In genomic region chr22:25219211-25219689, GRCh38 we compare ENCODE assay signal across 10 cellular contexts. TPM values are rescaled to one million over a fixed set of nuclear protein-coding genes. Genes with fewer than 3 reads are reported as not detected.
"Had no signal": no experiment of that assay in that cellular context is flagged by ENCODE, and none has a peak within 500 bp of the region (broad histone marks: within the 10 kb centered on the region; RNA-seq: fewer than 3 reads in every experiment).

CRYBB2 (plus strand) TSS chr22:25219639; CDS start chr22:25221430, 1,791 bp downstream.

- H3K9me3 ChIP-seq: HAP-1 had no signal

- H3K4me2 ChIP-seq: GM23338 had no signal

- H2AFZ ChIP-seq: GM23338 had no signal

- DNase-seq: HFFc6, KBM-7 had no signal

- H3K4me3 ChIP-seq: GM23338, HAP-1 had no signal

- H3K36me3 ChIP-seq: HAP-1 had no signal

- ATAC-seq: GM23338, HCT116, HepG2 had no signal

- H3K4me1 ChIP-seq: HAP-1 had no signal

- FAIRE-seq: H1, H54, HepG2 had no signal

- H3K27ac ChIP-seq: HL-60 had no signal

RNA-seq across cellular contexts. Expression of gene CRYBB2, which starts in this region (rescaled TPM):
- total RNA-seq: H1, HT1080 had no signal
